In genomic region chr5:52990531-52990925, GRCh38 we compare ENCODE assay signal across 12 cellular contexts. TPM values are rescaled to one million over a fixed set of nuclear protein-coding genes. Genes with fewer than 3 reads are reported as not detected.
DNase-seq lines count a peak whose midpoint lies in the region; ATAC-seq and TF ChIP-seq lines count a peak whose summit lies in the region.
"Had no signal": no experiment of that assay in that cellular context is flagged by ENCODE, and none has a peak within 500 bp of the region (broad histone marks: within the 10 kb centered on the region; RNA-seq: fewer than 3 reads in every experiment).

No MANE protein-coding gene starts in this region.

- H3K4me2 ChIP-seq in PC-3 (ENCODE audit: low read length) = peak overlapping the region; percentile 86

- no TSS peak for BruUV-seq in PC-3 (replicated peaks; lab: Mats Ljungman, UMichigan)

- peaks cover 45% of the 10 kb centered on the region for H3K36me3 ChIP-seq in PC-3 (ENCODE audit: low read depth, low read length)
- H3K36me3 ChIP-seq: neutrophil, vagina had no signal

- H3K4me1 Mint-ChIP-seq in CD4-positive, alpha-beta T cell (ENCODE audit: low read depth) = peaks cover 10% of the 10 kb centered on the region
- H3K4me1 Mint-ChIP-seq in endothelial cell (ENCODE audit: unreplicated experiment) (peaks cover 47% of the 10 kb centered on the region), neural crest cell (peaks cover 11% of the 10 kb centered on the region)

- no peak overlapping the region for H3K27ac Mint-ChIP-seq in CD4-positive, alpha-beta T cell
- no peak overlapping the region for H3K27ac Mint-ChIP-seq in endothelial cell (ENCODE audit: unreplicated experiment)
- no peak overlapping the region for H3K27ac Mint-ChIP-seq in neural crest cell (ENCODE audit: unreplicated experiment)
- H3K27ac Mint-ChIP-seq: activated B cell treated with CpG ODN at 0.5 μM for 24 hours had no signal

- peaks cover 52% of the 10 kb centered on the region for H4K20me1 ChIP-seq in PC-3 (ENCODE audit: low read length)

- H3K36me3 Mint-ChIP-seq in CD4-positive, alpha-beta T cell (ENCODE audit: low read depth) = no peaks in the 10 kb centered on the region
- H3K36me3 Mint-ChIP-seq in endothelial cell (ENCODE audit: low read depth, unreplicated experiment) (peaks cover 6% of the 10 kb centered on the region), neural crest cell (ENCODE audit: low read depth) (peaks cover 4% of the 10 kb centered on the region)

- H3F3A ChIP-seq in PC-3 (ENCODE audit: low read length, unreplicated experiment) = peaks cover 4% of the 10 kb centered on the region

- no peaks in the 10 kb centered on the region for H3K9me2 ChIP-seq in PC-3 (replicated peaks; ENCODE audit: low read length)

- no peak for ATAC-seq in CD4-positive, alpha-beta T cell (ENCODE audit: poor library complexity)
- ATAC-seq in PC-3 (no peak), HG03135 (IDR thresholded peaks at IDR 0.05; ENCODE audit: unreplicated experiment) (no peak), GM21528 (IDR thresholded peaks at IDR 0.05; ENCODE audit: low FRiP score, unreplicated experiment) (no peak)

- H3K9me3 Mint-ChIP-seq in CD4-positive, alpha-beta T cell = no peaks in the 10 kb centered on the region
- H3K9me3 Mint-ChIP-seq in endothelial cell (ENCODE audit: unreplicated experiment) (no peaks in the 10 kb centered on the region), neural crest cell (peaks cover 3% of the 10 kb centered on the region)
- H3K9me3 Mint-ChIP-seq: activated B cell treated with CpG ODN at 0.5 μM for 24 hours had no signal

- DNase-seq in CD4-positive, alpha-beta T cell = no peak
- DNase-seq in PC-3 (no peak), endothelial cell (ENCODE audit: low spot score) (no peak), neural crest cell (ENCODE audit: low read depth, low spot score) (no peak), NCI-H1436 treated with DMSO at 0.1 percent for 48 hours (lab: John Stamatoyannopoulos, UW) (no peak), OCI-M1 (lab: John Stamatoyannopoulos, UW) (no peak)
- DNase-seq: activated B cell treated with CpG ODN at 0.5 μM for 24 hours, MV-4-11 had no signal

- H3K27me3 ChIP-seq in CD4-positive, alpha-beta T cell (ENCODE audit: control insufficient read depth, insufficient read depth, low read length) = peaks cover 10% of the 10 kb centered on the region
- no peaks in the 10 kb centered on the region for H3K27me3 ChIP-seq in PC-3 (ENCODE audit: low read length)
- H3K27me3 ChIP-seq: vagina had no signal

- peaks cover 68% of the 10 kb centered on the region for H3K79me2 ChIP-seq in PC-3 (ENCODE audit: low read length)

- peak overlapping the region; percentile 71 for H3K4me3 Mint-ChIP-seq in CD4-positive, alpha-beta T cell
- H3K4me3 Mint-ChIP-seq in endothelial cell (ENCODE audit: unreplicated experiment) (peak overlapping the region; percentile 83), neural crest cell (peak overlapping the region; percentile 86)

- peaks cover 59% of the 10 kb centered on the region for H3K27me3 Mint-ChIP-seq in CD4-positive, alpha-beta T cell
- H3K27me3 Mint-ChIP-seq in endothelial cell (ENCODE audit: unreplicated experiment) (no peaks in the 10 kb centered on the region), neural crest cell (ENCODE audit: low read depth) (peaks cover 79% of the 10 kb centered on the region)

- H3K9me3 ChIP-seq in CD4-positive, alpha-beta T cell (ENCODE audit: control insufficient read depth, low read length) = no peaks in the 10 kb centered on the region
- no peaks in the 10 kb centered on the region for H3K9me3 ChIP-seq in PC-3 (ENCODE audit: low read length)
- H3K9me3 ChIP-seq: neutrophil, vagina had no signal

- POLR2A ChIA-PET in CD4-positive, alpha-beta T cell (lab: Charles Lee) = no interaction called here
- POLR2A ChIA-PET in PC-3 (lab: Charles Lee; ENCODE audit: unreplicated experiment) = interaction anchor here (0.6 to 0.8 kb wide), 3 partner anchors 29 to 50 kb away, joined by 3 to 5 read pairs (median 3); no protein-coding TSS in a partner anchor

- H3K27ac ChIP-seq in CD4-positive, alpha-beta T cell (ENCODE audit: low read depth, low read length) = no peak overlapping the region
- no peak overlapping the region for H3K27ac ChIP-seq in PC-3 (ENCODE audit: low read length)
- H3K27ac ChIP-seq: neutrophil had no signal

- peak overlapping the region; percentile 89 for H3K4me3 ChIP-seq in PC-3 (ENCODE audit: low read length)

- peaks cover 67% of the 10 kb centered on the region for H3K4me1 ChIP-seq in PC-3 (ENCODE audit: insufficient read depth, low read length)

- no peak overlapping the region for H2AFZ ChIP-seq in PC-3 (ENCODE audit: low read length)

- TF ChIP-seq CTCF in CD4-positive, alpha-beta T cell (IDR thresholded peaks at IDR 0.05) = no peak
- TF ChIP-seq CTCF in PC-3 (conservative IDR thresholded peaks at IDR 0.05; ENCODE audit: low read depth, low read length) = no peak
- TF ChIP-seq CTCF in endothelial cell (IDR thresholded peaks at IDR 0.05; ENCODE audit: unreplicated experiment) = no peak
- TF ChIP-seq CTCF in neural crest cell (conservative IDR thresholded peaks at IDR 0.05) = no peak

- intact Hi-C loops in CD4-positive, alpha-beta T cell (cut with DNase I, micrococcal nuclease) = no loop called here
- intact Hi-C loops in PC-3 (cut with micrococcal nuclease) = no loop called here

- H3K9ac ChIP-seq in PC-3 (ENCODE audit: low read length) = peak overlapping the region; percentile 96

- CTCF ChIA-PET in CD4-positive, alpha-beta T cell (lab: Charles Lee) = interaction anchor here (0.7 kb wide), 1 partner anchor 103 kb away, joined by 3 read pairs; no protein-coding TSS in a partner anchor
- CTCF ChIA-PET in PC-3 (lab: Charles Lee) = no interaction called here

RNA-seq across cellular contexts. Expression of gene ITGA2, which starts 1.4 kb away (rescaled TPM):
- total RNA-seq in CD4-positive, alpha-beta T cell = under 1 TPM; 0.03 to 0.11 TPM
- total RNA-seq in PC-3 (2014; rRNA removed) (32.4 and 36.7 TPM in 2 replicates), endothelial cell (ENCODE audit: unreplicated experiment) (15.1 TPM), neural crest cell (1.7 and 2.0 TPM in 2 replicates)
